Comparison of ENCODE assay signal across 9 cellular contexts in the genomic region with DNA sequence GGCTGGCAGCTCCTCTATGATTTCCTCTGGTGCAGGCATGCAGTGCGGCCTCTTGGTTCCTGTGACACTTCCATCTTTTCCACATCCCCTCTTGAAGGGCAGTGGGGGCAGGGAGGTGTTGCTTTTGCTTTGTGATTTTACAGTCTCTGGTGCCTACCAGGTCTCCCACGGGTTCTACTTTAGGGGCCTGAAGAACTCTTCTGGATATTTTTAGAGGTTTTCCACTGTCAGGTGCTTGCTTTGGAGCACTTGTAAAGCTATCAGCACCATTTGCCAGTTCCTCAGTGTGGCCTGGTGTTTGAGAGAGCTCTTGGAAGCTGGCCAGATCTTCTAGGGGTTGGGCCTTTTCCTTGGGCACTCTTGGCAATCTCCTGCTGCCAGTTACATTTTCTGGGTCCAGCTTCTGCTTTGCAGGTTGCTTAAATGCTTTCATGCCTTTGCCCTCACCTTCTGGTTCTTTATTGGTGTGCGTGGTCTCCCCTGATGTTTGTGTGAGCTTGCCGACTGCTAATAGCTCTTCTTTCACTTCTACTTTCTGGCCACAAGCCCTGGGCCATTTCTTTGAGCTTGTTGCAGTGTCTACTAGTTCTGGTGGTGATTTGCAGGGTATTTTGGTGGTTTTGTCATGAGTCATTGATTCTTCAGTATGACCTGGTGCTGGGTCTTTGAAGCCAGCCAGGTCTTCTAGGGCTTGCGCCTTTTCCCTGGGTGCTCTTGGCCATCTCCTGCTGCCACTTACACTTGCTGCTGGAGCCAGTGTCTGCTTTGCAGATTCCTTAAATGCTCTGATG. TPM values are rescaled to one million over a fixed set of nuclear protein-coding genes. Genes with fewer than 3 reads are reported as not detected.
A peak's percentile ranks its signal among the peaks of the same experiment; 100 is the strongest.
DNase-seq lines count a peak whose midpoint lies in the region; ATAC-seq and TF ChIP-seq lines count a peak whose summit lies in the region.
"Had no signal": no experiment of that assay in that cellular context is flagged by ENCODE, and none has a peak within 500 bp of the region (broad histone marks: within the 10 kb centered on the region; RNA-seq: fewer than 3 reads in every experiment).

No MANE protein-coding gene starts in this region.

- no peak overlapping the region for H4K5ac ChIP-seq in mesendoderm (ENCODE audit: low read length)

- H3K56ac ChIP-seq in mesendoderm (ENCODE audit: low read length): no peak overlapping the region

- no peak overlapping the region for H3K4me3 ChIP-seq in mesendoderm (ENCODE audit: low read length)

- ATAC-seq in GM21381 (IDR thresholded peaks at IDR 0.05; ENCODE audit: unreplicated experiment) (peak; percentile 97), HG03521 (IDR thresholded peaks at IDR 0.05; ENCODE audit: unreplicated experiment) (peak; percentile 96)

- intact Hi-C loops in activated T-helper 2 cell treated with anti-CD3 and anti-CD28 coated beads, Interferon-gamma antibody, Interleukin-2, Interleukin-4, amounts not matched to agents 10 μg/mL and 5 μg/mL and 100 μg/mL, durations not matched to agents 14 hours and 24 hours and 36 hours (cut with micrococcal nuclease): no loop called here

- H3K9ac ChIP-seq in mesendoderm (ENCODE audit: low read length): no peak overlapping the region

- no peak overlapping the region for H2AK5ac ChIP-seq in mesendoderm (ENCODE audit: low read length)

- no peaks in the 10 kb centered on the region for H3K27me3 Mint-ChIP-seq in activated T-helper 2 cell treated with anti-CD3 and anti-CD28 coated beads, Interferon-gamma antibody, Interleukin-2, Interleukin-4, amounts not matched to agents 10 μg/mL and 5 μg/mL and 100 μg/mL, durations not matched to agents 14 hours and 24 hours and 36 hours (ENCODE audit: low read depth)
- H3K27me3 Mint-ChIP-seq in chondrocyte (ENCODE audit: low read depth): no peaks in the 10 kb centered on the region

- no peak overlapping the region for H3K27ac ChIP-seq in mesendoderm (ENCODE audit: low read depth, low read length)

- H3K4me3 Mint-ChIP-seq in activated T-helper 2 cell treated with anti-CD3 and anti-CD28 coated beads, Interferon-gamma antibody, Interleukin-2, Interleukin-4, amounts not matched to agents 10 μg/mL and 5 μg/mL and 100 μg/mL, durations not matched to agents 14 hours and 24 hours and 36 hours (ENCODE audit: low read depth): no peak overlapping the region
- no peak overlapping the region for H3K4me3 Mint-ChIP-seq in chondrocyte (ENCODE audit: unreplicated experiment)
- H3K4me3 Mint-ChIP-seq: nephron had no signal

- H3K18ac ChIP-seq in mesendoderm (ENCODE audit: low read length): no peak overlapping the region

- H3K36me3 Mint-ChIP-seq in activated T-helper 2 cell treated with anti-CD3 and anti-CD28 coated beads, Interferon-gamma antibody, Interleukin-2, Interleukin-4, amounts not matched to agents 10 μg/mL and 5 μg/mL and 100 μg/mL, durations not matched to agents 14 hours and 24 hours and 36 hours (ENCODE audit: low read depth): no peaks in the 10 kb centered on the region
- H3K36me3 Mint-ChIP-seq in chondrocyte (ENCODE audit: low read depth): peaks cover 3% of the 10 kb centered on the region

- no peak overlapping the region for H2BK5ac ChIP-seq in mesendoderm (ENCODE audit: low read length)

- no peaks in the 10 kb centered on the region for H3K79me1 ChIP-seq in mesendoderm (ENCODE audit: low read length)

- in situ Hi-C loops in GM13976 (cut with MboI; ENCODE audit: low sequenced_read_pairs, unreplicated experiment): no loop called here

- DNase-seq in GM13976 (ENCODE audit: low spot score): peak; percentile 74
- no peak for DNase-seq in activated T-helper 2 cell treated with anti-CD3 and anti-CD28 coated beads, Interferon-gamma antibody, Interleukin-2, Interleukin-4, amounts not matched to agents 10 μg/mL and 5 μg/mL and 100 μg/mL, durations not matched to agents 14 hours and 24 hours and 36 hours (ENCODE audit: low spot score)
- no peak for DNase-seq in chondrocyte (ENCODE audit: low spot score)
- DNase-seq in activated gamma-delta T cell (lab: John Stamatoyannopoulos, UW): no peak
- DNase-seq in mesendoderm: no peak
- DNase-seq in NCI-H446 treated with DMSO at 0.1 percent for 48 hours (lab: John Stamatoyannopoulos, UW): no peak

- no CpG with 5 or more reads among the region's 5 CpGs for WGBS in mesendoderm (ENCODE audit: extremely low coverage, insufficient coverage, low lambda C conversion rate)

- no peaks in the 10 kb centered on the region for H3K36me3 ChIP-seq in mesendoderm (ENCODE audit: control insufficient read depth, insufficient read depth, low read length)

- no peaks in the 10 kb centered on the region for H3K79me2 ChIP-seq in mesendoderm (ENCODE audit: control insufficient read depth, insufficient read depth, low read length)

- H3K27me3 ChIP-seq in mesendoderm (ENCODE audit: insufficient read depth, low read length, poor library complexity): no peaks in the 10 kb centered on the region

- H2BK15ac ChIP-seq in mesendoderm (replicated peaks; ENCODE audit: low read depth): no peak overlapping the region

- no peaks in the 10 kb centered on the region for H3K9me3 Mint-ChIP-seq in activated T-helper 2 cell treated with anti-CD3 and anti-CD28 coated beads, Interferon-gamma antibody, Interleukin-2, Interleukin-4, amounts not matched to agents 10 μg/mL and 5 μg/mL and 100 μg/mL, durations not matched to agents 14 hours and 24 hours and 36 hours
- peaks cover 17% of the 10 kb centered on the region for H3K9me3 Mint-ChIP-seq in chondrocyte (ENCODE audit: low read depth)

- no peak overlapping the region for H3K4ac ChIP-seq in mesendoderm (ENCODE audit: low read depth, low read length)

- no peak overlapping the region for H2BK120ac ChIP-seq in mesendoderm (ENCODE audit: low read depth, low read length)

- H3K23ac ChIP-seq in mesendoderm (ENCODE audit: low read length): no peak overlapping the region

- H4K8ac ChIP-seq in mesendoderm (ENCODE audit: low read depth, low read length): no peak overlapping the region

- H3K4me2 ChIP-seq in mesendoderm (ENCODE audit: low read length): no peak overlapping the region

- peaks cover 15% of the 10 kb centered on the region for H3K4me1 Mint-ChIP-seq in activated T-helper 2 cell treated with anti-CD3 and anti-CD28 coated beads, Interferon-gamma antibody, Interleukin-2, Interleukin-4, amounts not matched to agents 10 μg/mL and 5 μg/mL and 100 μg/mL, durations not matched to agents 14 hours and 24 hours and 36 hours (ENCODE audit: low read depth)
- H3K4me1 Mint-ChIP-seq in chondrocyte (ENCODE audit: low read depth): no peaks in the 10 kb centered on the region
- H3K4me1 Mint-ChIP-seq: nephron had no signal

- TF ChIP-seq CTCF in GM13976 (IDR thresholded peaks at IDR 0.05; ENCODE audit: borderline replicate concordance, control extremely low read depth, extremely low read depth, insufficient read depth, missing control alignments): no peak
- TF ChIP-seq CTCF in chondrocyte (IDR thresholded peaks at IDR 0.05): no peak

- H3K4me1 ChIP-seq in mesendoderm (ENCODE audit: control insufficient read depth, low read depth, low read length): no peaks in the 10 kb centered on the region

- H3K27ac Mint-ChIP-seq in activated T-helper 2 cell treated with anti-CD3 and anti-CD28 coated beads, Interferon-gamma antibody, Interleukin-2, Interleukin-4, amounts not matched to agents 10 μg/mL and 5 μg/mL and 100 μg/mL, durations not matched to agents 14 hours and 24 hours and 36 hours: peak overlapping the region; percentile 22
- H3K27ac Mint-ChIP-seq in chondrocyte (ENCODE audit: unreplicated experiment): no peak overlapping the region
- H3K27ac Mint-ChIP-seq: nephron had no signal

RNA-seq across cellular contexts. Expression of a gene that starts 11.4 kb away (rescaled TPM):
- 3.8 TPM in 2 replicates for total RNA-seq in activated T-helper 2 cell treated with anti-CD3 and anti-CD28 coated beads, Interferon-gamma antibody, Interleukin-2, Interleukin-4, amounts not matched to agents 10 μg/mL and 5 μg/mL and 100 μg/mL, durations not matched to agents 14 hours and 24 hours and 36 hours
- total RNA-seq in chondrocyte: 6.5 to 11.7 TPM (median 7.0 TPM) in 3 replicates
- polyA plus RNA-seq in mesendoderm (2013, experiment 1 of 2): 4.0 TPM
- 4.5 TPM for polyA plus RNA-seq in mesendoderm (2013, experiment 2 of 2)

RNA-seq across cellular contexts. Expression of a gene that starts 16.9 kb away (rescaled TPM):
- 2.4 and 2.5 TPM in 2 replicates for total RNA-seq in activated T-helper 2 cell treated with anti-CD3 and anti-CD28 coated beads, Interferon-gamma antibody, Interleukin-2, Interleukin-4, amounts not matched to agents 10 μg/mL and 5 μg/mL and 100 μg/mL, durations not matched to agents 14 hours and 24 hours and 36 hours
- 6.3 to 6.5 TPM (median 6.4 TPM) in 3 replicates for total RNA-seq in chondrocyte
- polyA plus RNA-seq in mesendoderm (2013, experiment 1 of 2): 2.5 TPM
- 2.2 TPM for polyA plus RNA-seq in mesendoderm (2013, experiment 2 of 2)
